8 cellular contexts compared by ENCODE assay signal in genomic region chr16:30658731-30659506, GRCh38. TPM values are rescaled to one million over a fixed set of nuclear protein-coding genes. Genes with fewer than 3 reads are reported as not detected.
DNase-seq lines count a peak whose midpoint lies in the region; ATAC-seq lines count a peak whose summit lies in the region.

No MANE protein-coding gene starts in this region.

- CTCF ChIA-PET in activated CD8-positive, alpha-beta memory T cell treated with anti-CD3 and anti-CD28 coated beads, Interleukin-2, amount 10 ng/mL, durations not matched to agents 7 days and 5 days (lab: Charles Lee) = interaction anchor here (0.6 to 4.8 kb wide), 16 partner anchors 9 to 288 kb away, joined by 3 to 69 read pairs (median 4); partner anchors contain the start of genes DCTPP1, PHKG2 and PRR14

- no peaks in the 10 kb centered on the region for H3K9me3 ChIP-seq in iPS-18a (ENCODE audit: control insufficient read depth, low read depth, low read length)

- no peak for DNase-seq in activated CD8-positive, alpha-beta memory T cell treated with anti-CD3 and anti-CD28 coated beads, Interleukin-2, amount 10 ng/mL, durations not matched to agents 7 days and 5 days
- no peak for DNase-seq in activated CD8-positive, alpha-beta memory T cell treated with anti-CD3 and anti-CD28 coated beads, Interleukin-2, amount 50 U/mL, for 48 hours
- peak; percentile 99 for DNase-seq in KBM-7
- DNase-seq in RPMI7951 (ENCODE audit: low read depth) = peak; percentile 94
- DNase-seq in T47D (ENCODE audit: low read depth in 1 of 2, low spot score in 1 of 2) = peak; percentile 65 to 98
- peak; percentile 90 for DNase-seq in sciatic nerve (ENCODE audit: low spot score)

- H3K36me3 Mint-ChIP-seq in activated CD8-positive, alpha-beta memory T cell treated with anti-CD3 and anti-CD28 coated beads, Interleukin-2, amount 10 ng/mL, durations not matched to agents 7 days and 5 days = peaks cover 51% of the 10 kb centered on the region

- intact Hi-C loops in sciatic nerve (cut with DNase I) = no loop called here

- peak overlapping the region; percentile 96 for H3K4me3 ChIP-seq in iPS-18a (ENCODE audit: low read length)

- in situ Hi-C loops in KBM-7 (cut with MboI; ENCODE audit: low pct_unique_long_range_greater_than_20kb, low sequenced_read_pairs) (no loop called here), T47D (cut with HindIII; ENCODE audit: low pct_unique_long_range_greater_than_20kb, low sequenced_read_pairs) (no loop called here)

- no peaks in the 10 kb centered on the region for H3K9me3 Mint-ChIP-seq in activated CD8-positive, alpha-beta memory T cell treated with anti-CD3 and anti-CD28 coated beads, Interleukin-2, amount 10 ng/mL, durations not matched to agents 7 days and 5 days (ENCODE audit: low read depth)

- H3K27ac ChIP-seq in iPS-18a (ENCODE audit: low read length) = peak overlapping the region; percentile 95

- peak overlapping the region; percentile 86 for H3K4me3 Mint-ChIP-seq in activated CD8-positive, alpha-beta memory T cell treated with anti-CD3 and anti-CD28 coated beads, Interleukin-2, amount 10 ng/mL, durations not matched to agents 7 days and 5 days

- peak overlapping the region; percentile 79 for H3K9ac ChIP-seq in iPS-18a (ENCODE audit: low read length)

- H3K27me3 Mint-ChIP-seq in activated CD8-positive, alpha-beta memory T cell treated with anti-CD3 and anti-CD28 coated beads, Interleukin-2, amount 10 ng/mL, durations not matched to agents 7 days and 5 days = no peaks in the 10 kb centered on the region

- peak overlapping the region; percentile 100 for H3K27ac Mint-ChIP-seq in activated CD8-positive, alpha-beta memory T cell treated with anti-CD3 and anti-CD28 coated beads, Interleukin-2, amount 10 ng/mL, durations not matched to agents 7 days and 5 days

- peak; percentile 71 for ATAC-seq in activated CD8-positive, alpha-beta memory T cell treated with anti-CD3 and anti-CD28 coated beads, Interleukin-2, amount 10 ng/mL, durations not matched to agents 7 days and 5 days
- peak; percentile 46 for ATAC-seq in GM21825 (IDR thresholded peaks at IDR 0.05; ENCODE audit: unreplicated experiment)
- peak; percentile 58 for ATAC-seq in sciatic nerve

- H3K27me3 ChIP-seq in iPS-18a (ENCODE audit: control insufficient read depth, insufficient read depth, low read length) = peaks cover 42% of the 10 kb centered on the region

- peaks cover 55% of the 10 kb centered on the region for H3K4me1 Mint-ChIP-seq in activated CD8-positive, alpha-beta memory T cell treated with anti-CD3 and anti-CD28 coated beads, Interleukin-2, amount 10 ng/mL, durations not matched to agents 7 days and 5 days

- H3K36me3 ChIP-seq in iPS-18a (ENCODE audit: control insufficient read depth, low read depth, low read length) = peaks cover 9% of the 10 kb centered on the region

- no peaks in the 10 kb centered on the region for H3K4me1 ChIP-seq in iPS-18a (ENCODE audit: control insufficient read depth, low read depth, low read length)

RNA-seq across cellular contexts. Expression of gene FBRS, which starts 0.7 kb away (rescaled TPM):
- total RNA-seq in activated CD8-positive, alpha-beta memory T cell treated with anti-CD3 and anti-CD28 coated beads, Interleukin-2, amount 10 ng/mL, durations not matched to agents 7 days and 5 days = 100 to 1,000 TPM; 102 to 142 TPM
- total RNA-seq in RPMI7951 (2014; rRNA removed; shearing (Covaris generic)) = 4.1 and 6.0 TPM in 2 replicates
- total RNA-seq in sciatic nerve = 57.1 TPM

RNA-seq across cellular contexts. Expression of gene PRR14, which starts 8.2 kb away (rescaled TPM):
- total RNA-seq in activated CD8-positive, alpha-beta memory T cell treated with anti-CD3 and anti-CD28 coated beads, Interleukin-2, amount 10 ng/mL, durations not matched to agents 7 days and 5 days = 100 to 1,000 TPM; 111 to 116 TPM
- 6.8 and 10.9 TPM in 2 replicates for total RNA-seq in RPMI7951 (2014; rRNA removed; shearing (Covaris generic))
- total RNA-seq in sciatic nerve = 45.7 TPM

RNA-seq across cellular contexts. Expression of gene SRCAP, which starts 40.1 kb away (rescaled TPM):
- total RNA-seq in activated CD8-positive, alpha-beta memory T cell treated with anti-CD3 and anti-CD28 coated beads, Interleukin-2, amount 10 ng/mL, durations not matched to agents 7 days and 5 days = 10 to 100 TPM; 86.3 to 93.3 TPM
- total RNA-seq in RPMI7951 (2014; rRNA removed; shearing (Covaris generic)) = 2.6 and 5.3 TPM in 2 replicates
- 59.3 TPM for total RNA-seq in sciatic nerve

RNA-seq across cellular contexts. Expression of gene ZNF689, which starts 48.7 kb away (rescaled TPM):
- 10 to 100 TPM; 12.2 to 15.3 TPM for total RNA-seq in activated CD8-positive, alpha-beta memory T cell treated with anti-CD3 and anti-CD28 coated beads, Interleukin-2, amount 10 ng/mL, durations not matched to agents 7 days and 5 days
- total RNA-seq in RPMI7951 (2014; rRNA removed; shearing (Covaris generic)) = 5.6 and 6.1 TPM in 2 replicates
- 7.1 TPM for total RNA-seq in sciatic nerve

Comparison
In these comparisons a context has a peak if more than half of its experiments do, and no peak if none do; other contexts are left out.
1. DNase-seq: peak in KBM-7 (single experiment), RPMI7951 (single experiment), T47D (2 of 2) and sciatic nerve (single experiment); none in activated CD8-positive, alpha-beta memory T cell treated with anti-CD3 and anti-CD28 coated beads, Interleukin-2, amount 10 ng/mL, durations not matched to agents 7 days and 5 days (single experiment) and activated CD8-positive, alpha-beta memory T cell treated with anti-CD3 and anti-CD28 coated beads, Interleukin-2, amount 50 U/mL, for 48 hours (single experiment).
2. Peak in every context shown above with its lines, with median percentiles within 50 percentile points of each other: ATAC-seq.